ENCODE assay signal across 1 cellular context in the genomic region with DNA sequence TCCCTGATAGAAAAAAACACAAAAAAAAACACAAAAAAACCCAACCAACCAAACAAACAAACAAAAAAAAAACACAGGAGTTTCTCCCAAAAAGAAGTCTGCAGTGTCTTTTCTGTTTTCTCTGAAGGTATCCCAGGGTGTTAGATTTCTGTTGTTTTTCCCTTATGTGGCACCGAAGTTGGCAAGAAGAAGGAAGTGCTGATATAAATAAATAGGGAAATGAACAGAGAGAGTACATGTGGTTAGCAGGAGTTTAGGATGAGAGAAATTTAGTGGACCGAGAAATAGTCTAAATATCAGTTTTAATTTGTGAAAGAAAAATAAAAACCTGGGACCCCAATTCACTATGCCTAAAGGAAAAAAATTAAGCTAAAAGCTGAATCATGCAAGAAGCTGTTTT.
TF ChIP-seq lines count a peak whose summit lies in the region.

No MANE protein-coding gene starts in this region.

TF ChIP-seq in GM23338, 12 proteins besides CTCF, POLR2A, EP300 and RAD21 (continued from another document):
- TF ChIP-seq, protein P1, sequence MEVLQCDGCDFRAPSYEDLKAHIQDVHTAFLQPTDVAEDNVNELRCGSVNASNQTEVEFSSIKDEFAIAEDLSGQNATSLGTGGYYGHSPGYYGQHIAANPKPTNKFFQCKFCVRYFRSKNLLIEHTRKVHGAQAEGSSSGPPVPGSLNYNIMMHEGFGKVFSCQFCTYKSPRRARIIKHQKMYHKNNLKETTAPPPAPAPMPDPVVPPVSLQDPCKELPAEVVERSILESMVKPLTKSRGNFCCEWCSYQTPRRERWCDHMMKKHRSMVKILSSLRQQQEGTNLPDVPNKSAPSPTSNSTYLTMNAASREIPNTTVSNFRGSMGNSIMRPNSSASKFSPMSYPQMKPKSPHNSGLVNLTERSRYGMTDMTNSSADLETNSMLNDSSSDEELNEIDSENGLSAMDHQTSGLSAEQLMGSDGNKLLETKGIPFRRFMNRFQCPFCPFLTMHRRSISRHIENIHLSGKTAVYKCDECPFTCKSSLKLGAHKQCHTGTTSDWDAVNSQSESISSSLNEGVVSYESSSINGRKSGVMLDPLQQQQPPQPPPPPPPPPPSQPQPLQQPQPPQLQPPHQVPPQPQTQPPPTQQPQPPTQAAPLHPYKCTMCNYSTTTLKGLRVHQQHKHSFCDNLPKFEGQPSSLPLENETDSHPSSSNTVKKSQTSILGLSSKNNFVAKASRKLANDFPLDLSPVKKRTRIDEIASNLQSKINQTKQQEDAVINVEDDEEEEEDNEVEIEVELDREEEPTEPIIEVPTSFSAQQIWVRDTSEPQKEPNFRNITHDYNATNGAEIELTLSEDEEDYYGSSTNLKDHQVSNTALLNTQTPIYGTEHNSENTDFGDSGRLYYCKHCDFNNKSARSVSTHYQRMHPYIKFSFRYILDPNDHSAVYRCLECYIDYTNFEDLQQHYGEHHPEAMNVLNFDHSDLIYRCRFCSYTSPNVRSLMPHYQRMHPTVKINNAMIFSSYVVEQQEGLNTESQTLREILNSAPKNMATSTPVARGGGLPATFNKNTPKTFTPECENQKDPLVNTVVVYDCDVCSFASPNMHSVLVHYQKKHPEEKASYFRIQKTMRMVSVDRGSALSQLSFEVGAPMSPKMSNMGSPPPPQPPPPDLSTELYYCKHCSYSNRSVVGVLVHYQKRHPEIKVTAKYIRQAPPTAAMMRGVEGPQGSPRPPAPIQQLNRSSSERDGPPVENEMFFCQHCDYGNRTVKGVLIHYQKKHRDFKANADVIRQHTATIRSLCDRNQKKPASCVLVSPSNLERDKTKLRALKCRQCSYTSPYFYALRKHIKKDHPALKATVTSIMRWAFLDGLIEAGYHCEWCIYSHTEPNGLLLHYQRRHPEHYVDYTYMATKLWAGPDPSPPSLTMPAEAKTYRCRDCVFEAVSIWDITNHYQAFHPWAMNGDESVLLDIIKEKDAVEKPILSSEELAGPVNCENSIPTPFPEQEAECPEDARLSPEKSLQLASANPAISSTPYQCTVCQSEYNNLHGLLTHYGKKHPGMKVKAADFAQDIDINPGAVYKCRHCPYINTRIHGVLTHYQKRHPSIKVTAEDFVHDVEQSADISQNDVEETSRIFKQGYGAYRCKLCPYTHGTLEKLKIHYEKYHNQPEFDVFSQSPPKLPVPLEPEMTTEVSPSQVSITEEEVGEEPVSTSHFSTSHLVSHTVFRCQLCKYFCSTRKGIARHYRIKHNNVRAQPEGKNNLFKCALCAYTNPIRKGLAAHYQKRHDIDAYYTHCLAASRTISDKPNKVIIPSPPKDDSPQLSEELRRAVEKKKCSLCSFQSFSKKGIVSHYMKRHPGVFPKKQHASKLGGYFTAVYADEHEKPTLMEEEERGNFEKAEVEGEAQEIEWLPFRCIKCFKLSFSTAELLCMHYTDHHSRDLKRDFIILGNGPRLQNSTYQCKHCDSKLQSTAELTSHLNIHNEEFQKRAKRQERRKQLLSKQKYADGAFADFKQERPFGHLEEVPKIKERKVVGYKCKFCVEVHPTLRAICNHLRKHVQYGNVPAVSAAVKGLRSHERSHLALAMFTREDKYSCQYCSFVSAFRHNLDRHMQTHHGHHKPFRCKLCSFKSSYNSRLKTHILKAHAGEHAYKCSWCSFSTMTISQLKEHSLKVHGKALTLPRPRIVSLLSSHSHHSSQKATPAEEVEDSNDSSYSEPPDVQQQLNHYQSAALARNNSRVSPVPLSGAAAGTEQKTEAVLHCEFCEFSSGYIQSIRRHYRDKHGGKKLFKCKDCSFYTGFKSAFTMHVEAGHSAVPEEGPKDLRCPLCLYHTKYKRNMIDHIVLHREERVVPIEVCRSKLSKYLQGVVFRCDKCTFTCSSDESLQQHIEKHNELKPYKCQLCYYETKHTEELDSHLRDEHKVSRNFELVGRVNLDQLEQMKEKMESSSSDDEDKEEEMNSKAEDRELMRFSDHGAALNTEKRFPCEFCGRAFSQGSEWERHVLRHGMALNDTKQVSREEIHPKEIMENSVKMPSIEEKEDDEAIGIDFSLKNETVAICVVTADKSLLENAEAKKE (CRISPR knock-in tag; IDR thresholded peaks at IDR 0.05): no peak
